Comparison of ENCODE assay signal across 11 cellular contexts in genomic region chr13:111278258-111278657, GRCh38. TPM values are rescaled to one million over a fixed set of nuclear protein-coding genes. Genes with fewer than 3 reads are reported as not detected.
"Had no signal": no experiment of that assay in that cellular context is flagged by ENCODE, and none has a peak within 500 bp of the region (broad histone marks: within the 10 kb centered on the region; RNA-seq: fewer than 3 reads in every experiment).

No MANE protein-coding gene starts in this region.

- H3K27me3 ChIP-seq: body of pancreas, transverse colon had no signal

- H3K9me3 ChIP-seq: body of pancreas, transverse colon had no signal

- H3K4me3 ChIP-seq: body of pancreas, transverse colon had no signal

- H3K4me3 Mint-ChIP-seq: natural killer cell treated with Interleukin-12 subunit alpha and Interleukin-12 subunit beta and Interleukin-15 and Interleukin-18, amount 100 ng/mL, for 72 hours had no signal

- ATAC-seq: body of pancreas; esophagus mucosa; natural killer cell treated with Interleukin-12 subunit alpha and Interleukin-12 subunit beta and Interleukin-15 and Interleukin-18, amount 100 ng/mL, for 72 hours had no signal

- H3K27ac ChIP-seq: body of pancreas, transverse colon had no signal

- H3K9me3 Mint-ChIP-seq: natural killer cell treated with Interleukin-12 subunit alpha and Interleukin-12 subunit beta and Interleukin-15 and Interleukin-18, amount 100 ng/mL, for 72 hours had no signal

- DNase-seq: activated CD4-positive, alpha-beta T cell treated with anti-CD3 and anti-CD28 coated beads, Interleukin-2, amount 50 U/mL, for 48 hours; activated CD8-positive, alpha-beta memory T cell treated with anti-CD3 and anti-CD28 coated beads, Interleukin-2, amount 50 U/mL, for 48 hours; activated naive CD4-positive, alpha-beta T cell treated with anti-CD3 and anti-CD28 coated beads, Interleukin-2, amount 50 U/mL, for 16 hours; body of pancreas; cerebellar nuclear complex; glutamatergic neuron; SHP77 treated with DMSO at 0.1 percent for 48 hours; transverse colon had no signal

- H3K27me3 Mint-ChIP-seq: natural killer cell treated with Interleukin-12 subunit alpha and Interleukin-12 subunit beta and Interleukin-15 and Interleukin-18, amount 100 ng/mL, for 72 hours had no signal

RNA-seq across cellular contexts. Expression of gene TEX29, which starts 42.2 kb away (rescaled TPM):
- total RNA-seq: body of pancreas, esophagus mucosa, fibroblast of villous mesenchyme, transverse colon had no signal
